ENCODE assay signal across 1 cellular context in the genomic region with DNA sequence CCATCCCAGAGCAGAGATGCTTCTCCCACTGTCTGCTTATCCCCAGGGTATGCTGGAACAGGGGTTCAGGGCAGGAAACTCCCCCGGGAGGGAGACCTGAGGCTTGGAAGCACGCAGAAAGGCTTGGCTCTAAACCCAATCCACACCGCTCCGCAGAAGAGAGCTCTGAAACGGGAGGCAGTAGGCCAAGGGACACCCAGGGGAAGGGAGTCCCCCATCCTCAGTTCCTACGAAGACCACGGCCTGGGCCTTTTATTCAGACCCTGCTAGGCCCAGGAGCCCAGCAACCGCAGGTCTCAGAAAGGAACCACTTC.
TF ChIP-seq lines count a peak whose summit lies in the region.

No MANE protein-coding gene starts in this region.

TF ChIP-seq in H1, 55 proteins besides CTCF, POLR2A, EP300 and RAD21:
- no peak for TF ChIP-seq SIN3A (conservative IDR thresholded peaks at IDR 0.05 in 1 of 2, IDR thresholded peaks at IDR 0.05 in 1 of 2; ENCODE audit: low read depth in 1 of 2, low read length in 2 of 2)
- no peak for TF ChIP-seq ZNF274 (IDR thresholded peaks at IDR 0.05; ENCODE audit: borderline replicate concordance, extremely low read depth, low read length)
- TF ChIP-seq SIRT6 (IDR thresholded peaks at IDR 0.05; ENCODE audit: low read length): peak; percentile 28
- no peak for TF ChIP-seq CTBP2 (IDR thresholded peaks at IDR 0.05; ENCODE audit: borderline replicate concordance, insufficient read depth, insufficient read length, low read length)
- peak; percentile 47; the same call in 1 of the 2 replicates for TF ChIP-seq POLR2AphosphoS5 (IDR thresholded peaks at IDR 0.05; ENCODE audit: low read depth, low read length)
